Comparison of ENCODE assay signal across 8 cellular contexts in genomic region chr11:72813740-72814138, GRCh38. TPM values are rescaled to one million over a fixed set of nuclear protein-coding genes. Genes with fewer than 3 reads are reported as not detected.
A peak's percentile ranks its signal among the peaks of the same experiment; 100 is the strongest.
DNase-seq lines count a peak whose midpoint lies in the region; FAIRE-seq and TF ChIP-seq lines count a peak whose summit lies in the region.

No MANE protein-coding gene starts in this region.

- peak overlapping the region; percentile 63 for H2AFZ ChIP-seq in Karpas-422 (ENCODE audit: low read length)

- peaks cover 86% of the 10 kb centered on the region for H3K36me3 Mint-ChIP-seq in activated T-cell treated with anti-CD3 and anti-CD28 coated beads, Interleukin-2, amount 50 U/mL, for 24 hours (ENCODE audit: low read depth)

- H3K36me3 ChIP-seq in Karpas-422 (ENCODE audit: insufficient read depth, low read length): no peaks in the 10 kb centered on the region

- H4K20me1 ChIP-seq in Karpas-422 (ENCODE audit: insufficient read depth, low read depth, low read length): no peaks in the 10 kb centered on the region

- H3K27me3 ChIP-seq in Karpas-422 (ENCODE audit: low read length): no peaks in the 10 kb centered on the region

- H3K27ac Mint-ChIP-seq in activated T-cell treated with anti-CD3 and anti-CD28 coated beads, Interleukin-2, amount 50 U/mL, for 24 hours: peak overlapping the region; percentile 98

- H3K4me3 Mint-ChIP-seq in activated T-cell treated with anti-CD3 and anti-CD28 coated beads, Interleukin-2, amount 50 U/mL, for 24 hours: peak overlapping the region; percentile 100

- no peaks in the 10 kb centered on the region for H3K9me3 Mint-ChIP-seq in activated T-cell treated with anti-CD3 and anti-CD28 coated beads, Interleukin-2, amount 50 U/mL, for 24 hours

- H3K4me2 ChIP-seq in Karpas-422 (ENCODE audit: low read depth, low read length, poor library complexity, severe bottlenecking): peak overlapping the region; percentile 95

- H3K27ac ChIP-seq in Karpas-422 (ENCODE audit: low read length): peak overlapping the region; percentile 80

- H3K4me1 ChIP-seq in Karpas-422 (ENCODE audit: low read length): peaks cover 41% of the 10 kb centered on the region

- FAIRE-seq in H54 (lab: Jason Lieb, UNC): no peak

- no peaks in the 10 kb centered on the region for H3K27me3 Mint-ChIP-seq in activated T-cell treated with anti-CD3 and anti-CD28 coated beads, Interleukin-2, amount 50 U/mL, for 24 hours

- H3K9me2 ChIP-seq in Karpas-422 (replicated peaks; ENCODE audit: insufficient read depth, low read length): no peaks in the 10 kb centered on the region

- TF ChIP-seq POLR2A in H54 (IDR thresholded peaks at IDR 0.05; ENCODE audit: low read depth, low read length): peak; percentile 86; the same call in 1 of the 2 replicates

- no peaks in the 10 kb centered on the region for H3K9me3 ChIP-seq in Karpas-422 (ENCODE audit: low read length)

- H3K4me3 ChIP-seq in Karpas-422 (ENCODE audit: low read length): peak overlapping the region; percentile 87

- peaks cover 3% of the 10 kb centered on the region; the same call in 1 of the 2 replicates for H3K79me2 ChIP-seq in Karpas-422 (ENCODE audit: low read length)

- in situ Hi-C loops in T47D (cut with HindIII; ENCODE audit: low pct_unique_long_range_greater_than_20kb, low sequenced_read_pairs): no loop called here

- H3K9ac ChIP-seq in Karpas-422 (ENCODE audit: low read length): peak overlapping the region; percentile 85

- no peak for DNase-seq in activated T-cell treated with anti-CD3 and anti-CD28 coated beads, Interleukin-2, amount 50 U/mL, for 24 hours
- DNase-seq in activated T-cell treated with anti-CD3 and anti-CD28 coated beads, Interleukin-2, amount 50 U/mL, for 1 hour: no peak
- DNase-seq in H54 (ENCODE audit: insufficient read length, low spot score) (peak; percentile 75), Karpas-422 (peak; percentile 91), SHP77 (lab: John Stamatoyannopoulos, UW) (peak; percentile 84 to 93), T47D (ENCODE audit: low read depth in 1 of 2, low spot score in 1 of 2) (peak; percentile 82 to 90), kidney glomerular epithelial cell (lab: John Stamatoyannopoulos, UW) (peak; percentile 59)
- peak; percentile 64 to 74 for DNase-seq in stimulated activated CD4-positive, alpha-beta T cell treated with anti-CD3 and anti-CD28 coated beads, Interleukin-15, amount 100 ng/mL, for 48 hours (ENCODE audit: low read depth in 2 of 2)

- H3K4me1 Mint-ChIP-seq in activated T-cell treated with anti-CD3 and anti-CD28 coated beads, Interleukin-2, amount 50 U/mL, for 24 hours (ENCODE audit: low read depth): peaks cover 40% of the 10 kb centered on the region

RNA-seq across cellular contexts. Expression of gene ATG16L2, which starts 0.5 kb away (rescaled TPM):
- 14.8 and 20.2 TPM in 2 replicates for total RNA-seq in Karpas-422 (2014; rRNA removed; shearing (Covaris generic); ENCODE audit: low replicate concordance)

RNA-seq across cellular contexts. Expression of gene STARD10, which starts 19.9 kb away (rescaled TPM):
- 4.3 and 4.7 TPM in 2 replicates for total RNA-seq in Karpas-422 (2014; rRNA removed; shearing (Covaris generic); ENCODE audit: low replicate concordance)

Comparison
In these comparisons a context has a peak if more than half of its experiments do, and no peak if none do; other contexts are left out.
1. DNase-seq: peak in H54 (single experiment), Karpas-422 (single experiment), SHP77 (2 of 2), T47D (2 of 2), kidney glomerular epithelial cell (single experiment) and stimulated activated CD4-positive, alpha-beta T cell treated with anti-CD3 and anti-CD28 coated beads, Interleukin-15, amount 100 ng/mL, for 48 hours (2 of 2); none in activated T-cell treated with anti-CD3 and anti-CD28 coated beads, Interleukin-2, amount 50 U/mL, for 24 hours (single experiment) and activated T-cell treated with anti-CD3 and anti-CD28 coated beads, Interleukin-2, amount 50 U/mL, for 1 hour (single experiment).